Comparison of ENCODE assay signal across 19 cellular contexts in the genomic region with DNA sequence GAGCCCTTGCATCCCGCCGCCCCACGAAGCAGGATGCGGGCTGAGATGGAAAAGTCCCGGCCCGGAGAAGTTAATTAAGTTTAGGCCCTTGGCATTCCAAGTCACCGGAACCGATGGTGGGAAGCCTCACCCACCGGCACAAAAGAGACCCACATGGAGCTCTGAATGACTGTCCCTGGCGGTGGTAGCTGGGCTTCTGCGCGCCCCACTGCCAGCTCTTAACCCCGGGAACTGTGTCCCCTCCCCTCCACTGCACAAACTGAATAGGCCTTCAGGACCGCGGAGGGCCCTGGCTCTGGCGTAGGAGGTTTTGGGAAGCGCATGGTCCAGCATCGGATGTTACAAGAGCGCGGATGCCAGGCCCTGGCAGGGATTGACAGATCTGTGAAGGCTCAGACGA.
A peak's percentile ranks its signal among the peaks of the same experiment; 100 is the strongest.
DNase-seq lines count a peak whose midpoint lies in the region; ATAC-seq and TF ChIP-seq lines count a peak whose summit lies in the region.
"Had no signal": no experiment of that assay in that cellular context is flagged by ENCODE, and none has a peak within 500 bp of the region (broad histone marks: within the 10 kb centered on the region; RNA-seq: fewer than 3 reads in every experiment).

No MANE protein-coding gene starts in this region.

- no peaks in the 10 kb centered on the region for H3K79me2 ChIP-seq in trophoblast cell (ENCODE audit: control insufficient read depth, insufficient read depth, low read length, poor library complexity)

- peaks cover 11% of the 10 kb centered on the region for H3K79me1 ChIP-seq in trophoblast cell (ENCODE audit: low read length)

- H3K4ac ChIP-seq in trophoblast cell (ENCODE audit: low read depth, low read length): no peak overlapping the region

- H3K23ac ChIP-seq in trophoblast cell (ENCODE audit: low read length): no peak overlapping the region

- ATAC-seq in HG02610 (IDR thresholded peaks at IDR 0.05; ENCODE audit: unreplicated experiment): no peak
- ATAC-seq: HCT116 had no signal

- TF ChIP-seq CTCF in esophagus muscularis mucosa (IDR thresholded peaks at IDR 0.05): no peak

- peak; percentile 37 for DNase-seq in Ammon's horn (ENCODE audit: low spot score)
- peak in 33 of 58 donors; percentile 1 to 61 (median 22) for DNase-seq in anterior cingulate cortex (lab: John Stamatoyannopoulos, UW)
- peak; percentile 78 for DNase-seq in esophagus muscularis mucosa (ENCODE audit: extremely low spot score)
- no peak for DNase-seq in trophoblast cell
- no peak for DNase-seq in HCEC 1CT
- DNase-seq in stimulated activated CD8-positive, alpha-beta memory T cell treated with anti-CD3 and anti-CD28 coated beads, Interleukin-4, amount 100 ng/mL, for 48 hours: no peak
- DNase-seq: DMS79 treated with DMSO at 0.1 percent for 48 hours, GM23248, IMR-90, NCI-H1105 treated with DMSO at 0.1 percent for 48 hours, NCI-H1694, NCI-H2081, NCI-H2171, NCI-H524 treated with DMSO at 0.1 percent for 48 hours, OCI-M1, SJCRH30 had no signal

- H3K36me3 ChIP-seq in esophagus muscularis mucosa (no peaks in the 10 kb centered on the region), trophoblast cell (ENCODE audit: control insufficient read depth in 1 of 2, insufficient read depth in 2 of 2, low read length in 2 of 2) (no peaks in the 10 kb centered on the region)
- H3K36me3 ChIP-seq: SJCRH30 had no signal

- H2AK5ac ChIP-seq in trophoblast cell (ENCODE audit: low read length): peak overlapping the region; percentile 45

- no peak overlapping the region for H2AFZ ChIP-seq in trophoblast cell (ENCODE audit: insufficient read depth, low read length, poor library complexity)
- H2AFZ ChIP-seq: GM23248 had no signal

- H3K9me3 ChIP-seq in esophagus muscularis mucosa: no peaks in the 10 kb centered on the region
- no peaks in the 10 kb centered on the region for H3K9me3 ChIP-seq in trophoblast cell (ENCODE audit: insufficient read depth, low read depth, low read length)
- H3K9me3 ChIP-seq: SJCRH30 had no signal

- no peak overlapping the region for H4K12ac ChIP-seq in trophoblast cell (ENCODE audit: low read depth, low read length)

- 96% methylated on average over 18 of the region's 21 CpGs for WGBS in esophagus muscularis mucosa
- WGBS in trophoblast cell (ENCODE audit: extremely low coverage, insufficient coverage, insufficient read length): no CpG with 5 or more reads among the region's 21 CpGs

- H3K4me2 ChIP-seq in trophoblast cell (ENCODE audit: low read length): no peak overlapping the region
- H3K4me2 ChIP-seq: KMS-11 had no signal

- no peak overlapping the region for H3K27ac ChIP-seq in esophagus muscularis mucosa (replicated peaks in 1 of 4)
- no peak overlapping the region for H3K27ac ChIP-seq in trophoblast cell (ENCODE audit: low read depth, low read length)
- H3K27ac ChIP-seq: GM23248, KMS-11, SJCRH30 had no signal

- TF ChIP-seq EP300 in esophagus muscularis mucosa (IDR thresholded peaks at IDR 0.05): no peak

- peak overlapping the region; percentile 16 for H3K9ac ChIP-seq in trophoblast cell (ENCODE audit: low read length)
- H3K9ac ChIP-seq: GM23248, KMS-11 had no signal

- H3K27me3 ChIP-seq in esophagus muscularis mucosa (no peaks in the 10 kb centered on the region), trophoblast cell (ENCODE audit: insufficient read depth, low read length) (no peaks in the 10 kb centered on the region)
- H3K27me3 ChIP-seq: SJCRH30 had no signal

- TF ChIP-seq POLR2A in esophagus muscularis mucosa (IDR thresholded peaks at IDR 0.05; ENCODE audit: low read depth): no peak

- peak overlapping the region; percentile 37 for H2BK12ac ChIP-seq in trophoblast cell (ENCODE audit: low read length)

- no peak overlapping the region for H3K14ac ChIP-seq in trophoblast cell (ENCODE audit: low read length)

- H3K4me1 ChIP-seq in esophagus muscularis mucosa: peaks cover 0 to 2% (median under 1%) of the 10 kb centered on the region in 4 donors
- H3K4me1 ChIP-seq in trophoblast cell (ENCODE audit: control insufficient read depth in 1 of 2, insufficient read depth in 2 of 2, low read length in 2 of 2): peaks cover 16 to 21% of the 10 kb centered on the region in 2 experiments

- H3K18ac ChIP-seq in trophoblast cell (ENCODE audit: low read length): peak overlapping the region; percentile 50

- intact Hi-C loops in esophagus muscularis mucosa (cut with DNase I): no loop called here

- peak overlapping the region; percentile 42 for H4K91ac ChIP-seq in trophoblast cell (ENCODE audit: low read depth, low read length)

- H3K4me3 ChIP-seq in esophagus muscularis mucosa (no peak overlapping the region), trophoblast cell (ENCODE audit: low read depth, low read length) (no peak overlapping the region)
- H3K4me3 ChIP-seq: GM23248, SJCRH30 had no signal

- peak overlapping the region; percentile 18 for H2BK120ac ChIP-seq in trophoblast cell (ENCODE audit: insufficient read depth, low read length, poor library complexity)

- H2BK5ac ChIP-seq in trophoblast cell (ENCODE audit: low read depth, low read length, poor library complexity): no peak overlapping the region

- no peak overlapping the region for H4K8ac ChIP-seq in trophoblast cell (ENCODE audit: low read depth, low read length)

Comparison
In these comparisons a context has a peak if more than half of its experiments do, and no peak if none do; other contexts are left out.
1. DNase-seq: peak in Ammon's horn (single experiment), anterior cingulate cortex (33 of 58) and esophagus muscularis mucosa (single experiment); none in trophoblast cell (0 of 2), HCEC 1CT (single experiment) and stimulated activated CD8-positive, alpha-beta memory T cell treated with anti-CD3 and anti-CD28 coated beads, Interleukin-4, amount 100 ng/mL, for 48 hours (single experiment).